ENCODE assay signal across 1 cellular context in the genomic region with DNA sequence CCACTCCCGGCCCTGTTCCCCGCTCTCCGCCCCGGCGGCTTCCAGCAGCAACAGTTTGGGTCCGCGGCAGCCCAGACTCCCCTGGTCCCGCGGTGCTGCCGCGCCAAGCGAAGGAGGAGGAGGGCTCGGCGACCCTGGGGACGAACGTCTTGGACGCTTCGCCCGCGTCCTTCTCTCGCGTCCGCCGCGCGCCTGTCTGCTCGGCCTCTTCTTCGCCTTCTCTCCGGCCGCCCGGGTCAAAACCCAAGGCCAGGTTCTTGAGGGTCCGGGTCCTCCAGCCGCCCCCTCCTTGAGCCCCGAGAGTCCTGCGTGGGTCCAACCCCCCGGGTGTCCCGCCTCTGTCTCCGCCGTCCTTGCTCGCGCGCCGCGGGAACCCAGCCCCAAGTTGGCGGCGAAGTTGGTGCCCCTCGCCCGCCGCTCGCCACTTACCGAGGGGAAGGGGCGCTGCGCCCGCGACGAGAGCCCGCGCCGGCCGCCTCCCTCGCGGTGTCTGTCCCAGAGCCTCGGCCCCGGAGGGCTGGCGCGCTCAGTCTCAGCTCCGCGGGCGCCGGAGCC.
TF ChIP-seq lines count a peak whose summit lies in the region.

No MANE protein-coding gene starts in this region.

TF ChIP-seq in K562, 482 proteins besides CTCF, POLR2A, EP300 and RAD21:
- TF ChIP-seq, protein P1, sequence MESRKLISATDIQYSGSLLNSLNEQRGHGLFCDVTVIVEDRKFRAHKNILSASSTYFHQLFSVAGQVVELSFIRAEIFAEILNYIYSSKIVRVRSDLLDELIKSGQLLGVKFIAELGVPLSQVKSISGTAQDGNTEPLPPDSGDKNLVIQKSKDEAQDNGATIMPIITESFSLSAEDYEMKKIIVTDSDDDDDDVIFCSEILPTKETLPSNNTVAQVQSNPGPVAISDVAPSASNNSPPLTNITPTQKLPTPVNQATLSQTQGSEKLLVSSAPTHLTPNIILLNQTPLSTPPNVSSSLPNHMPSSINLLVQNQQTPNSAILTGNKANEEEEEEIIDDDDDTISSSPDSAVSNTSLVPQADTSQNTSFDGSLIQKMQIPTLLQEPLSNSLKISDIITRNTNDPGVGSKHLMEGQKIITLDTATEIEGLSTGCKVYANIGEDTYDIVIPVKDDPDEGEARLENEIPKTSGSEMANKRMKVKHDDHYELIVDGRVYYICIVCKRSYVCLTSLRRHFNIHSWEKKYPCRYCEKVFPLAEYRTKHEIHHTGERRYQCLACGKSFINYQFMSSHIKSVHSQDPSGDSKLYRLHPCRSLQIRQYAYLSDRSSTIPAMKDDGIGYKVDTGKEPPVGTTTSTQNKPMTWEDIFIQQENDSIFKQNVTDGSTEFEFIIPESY (CRISPR knock-in tag; IDR thresholded peaks at IDR 0.05): peak; percentile 85
- TF ChIP-seq POLR2G (IDR thresholded peaks at IDR 0.05; ENCODE audit: low read depth, low read length) (peak; percentile 39), HNRNPL (IDR thresholded peaks at IDR 0.05; ENCODE audit: low read depth, low read length) (peak; percentile 30; the same call in 1 of the 2 replicates), ZNF324 (CRISPR knock-in tag; IDR thresholded peaks at IDR 0.05) (no peak), RBFOX2 (IDR thresholded peaks at IDR 0.05; ENCODE audit: low read depth, low read length) (peak; percentile 53)
TF ChIP-seq in K562: peak in this region for 4.
